In the genomic region with DNA sequence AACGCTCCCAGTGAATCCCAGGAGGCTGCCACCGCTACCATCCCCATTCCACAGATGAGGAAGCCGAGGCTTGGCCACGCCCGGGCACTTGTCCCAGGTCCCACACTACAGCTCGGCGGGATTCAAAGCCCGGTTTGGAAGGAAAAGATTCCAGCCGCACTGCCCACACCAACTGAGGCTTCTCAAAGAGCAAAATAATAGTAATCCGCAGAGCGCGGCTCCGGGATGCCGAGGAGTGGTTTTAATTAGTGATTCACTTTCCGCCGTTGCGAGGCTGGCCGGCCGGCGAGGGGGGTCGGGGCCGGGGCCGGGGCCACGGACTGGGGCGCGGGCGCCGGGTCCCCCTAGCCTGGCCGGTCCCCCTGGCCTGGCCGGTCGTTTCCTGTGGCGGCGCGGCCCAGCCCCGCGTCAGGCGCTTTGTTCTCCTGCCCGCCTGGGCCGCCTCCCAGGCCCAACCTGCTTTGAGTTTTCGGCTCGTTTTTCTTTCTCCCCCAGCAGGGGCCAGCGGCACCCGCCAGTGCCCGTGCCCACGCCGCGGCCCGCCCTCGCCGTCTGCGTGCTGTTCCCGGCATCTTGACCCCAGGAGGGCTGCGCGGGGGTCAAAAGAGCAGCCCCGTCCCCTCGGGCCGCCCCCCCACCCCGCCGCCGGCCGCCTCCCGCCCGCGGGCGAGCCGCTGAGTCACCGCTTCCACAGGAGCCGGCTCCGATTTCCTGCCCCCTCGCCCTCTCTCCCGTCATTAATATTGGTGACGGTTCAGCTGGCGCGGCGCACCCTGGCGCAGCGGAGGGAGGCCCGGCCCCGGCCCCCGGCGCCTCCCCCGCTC, we compare ENCODE assay signal across 1 cellular context.
TF ChIP-seq lines count a peak whose summit lies in the region.

No MANE protein-coding gene starts in this region.

TF ChIP-seq in HepG2, 621 proteins besides CTCF, POLR2A, EP300 and RAD21 (continued from another document):
- TF ChIP-seq CBX2 (IDR thresholded peaks at IDR 0.05; ENCODE audit: low read depth, low read length), result no peak
- no peak for TF ChIP-seq CBX2 (CRISPR knock-in tag; IDR thresholded peaks at IDR 0.05; ENCODE audit: low read depth)
- TF ChIP-seq IRX3 (CRISPR knock-in tag; IDR thresholded peaks at IDR 0.05; ENCODE audit: borderline replicate concordance, low read depth), result no peak
- TF ChIP-seq MIER3 (CRISPR knock-in tag; IDR thresholded peaks at IDR 0.05; ENCODE audit: borderline replicate concordance), result no peak
- TF ChIP-seq HMG20B (CRISPR knock-in tag; conservative IDR thresholded peaks at IDR 0.05), result no peak
- TF ChIP-seq, protein P1, sequence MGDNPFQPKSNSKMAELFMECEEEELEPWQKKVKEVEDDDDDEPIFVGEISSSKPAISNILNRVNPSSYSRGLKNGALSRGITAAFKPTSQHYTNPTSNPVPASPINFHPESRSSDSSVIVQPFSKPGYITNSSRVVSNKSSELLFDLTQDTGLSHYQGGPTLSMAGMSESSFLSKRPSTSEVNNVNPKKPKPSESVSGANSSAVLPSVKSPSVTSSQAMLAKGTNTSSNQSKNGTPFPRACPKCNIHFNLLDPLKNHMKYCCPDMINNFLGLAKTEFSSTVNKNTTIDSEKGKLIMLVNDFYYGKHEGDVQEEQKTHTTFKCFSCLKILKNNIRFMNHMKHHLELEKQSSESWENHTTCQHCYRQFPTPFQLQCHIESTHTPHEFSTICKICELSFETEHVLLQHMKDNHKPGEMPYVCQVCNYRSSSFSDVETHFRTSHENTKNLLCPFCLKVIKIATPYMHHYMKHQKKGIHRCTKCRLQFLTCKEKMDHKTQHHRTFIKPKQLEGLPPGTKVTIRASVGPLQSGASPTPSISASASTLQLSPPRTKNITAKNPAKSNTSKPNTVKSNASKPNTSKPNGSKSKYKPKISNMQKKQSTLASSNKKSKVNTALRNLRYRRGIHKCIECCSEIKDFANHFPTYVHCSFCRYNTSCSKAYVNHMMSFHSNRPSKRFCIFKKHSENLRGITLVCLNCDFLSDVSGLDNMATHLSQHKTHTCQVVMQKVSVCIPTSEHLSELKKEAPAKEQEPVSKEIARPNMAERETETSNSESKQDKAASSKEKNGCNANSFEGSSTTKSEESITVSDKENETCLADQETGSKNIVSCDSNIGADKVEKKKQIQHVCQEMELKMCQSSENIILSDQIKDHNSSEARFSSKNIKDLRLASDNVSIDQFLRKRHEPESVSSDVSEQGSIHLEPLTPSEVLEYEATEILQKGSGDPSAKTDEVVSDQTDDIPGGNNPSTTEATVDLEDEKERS (CRISPR knock-in tag; IDR thresholded peaks at IDR 0.05), result no peak
- TF ChIP-seq ZNF720 (CRISPR knock-in tag; IDR thresholded peaks at IDR 0.05), result no peak
- TF ChIP-seq ZNF335 (CRISPR knock-in tag; IDR thresholded peaks at IDR 0.05), result no peak
- TF ChIP-seq FLYWCH1 (CRISPR knock-in tag; IDR thresholded peaks at IDR 0.05), result no peak
